In the genomic region with DNA sequence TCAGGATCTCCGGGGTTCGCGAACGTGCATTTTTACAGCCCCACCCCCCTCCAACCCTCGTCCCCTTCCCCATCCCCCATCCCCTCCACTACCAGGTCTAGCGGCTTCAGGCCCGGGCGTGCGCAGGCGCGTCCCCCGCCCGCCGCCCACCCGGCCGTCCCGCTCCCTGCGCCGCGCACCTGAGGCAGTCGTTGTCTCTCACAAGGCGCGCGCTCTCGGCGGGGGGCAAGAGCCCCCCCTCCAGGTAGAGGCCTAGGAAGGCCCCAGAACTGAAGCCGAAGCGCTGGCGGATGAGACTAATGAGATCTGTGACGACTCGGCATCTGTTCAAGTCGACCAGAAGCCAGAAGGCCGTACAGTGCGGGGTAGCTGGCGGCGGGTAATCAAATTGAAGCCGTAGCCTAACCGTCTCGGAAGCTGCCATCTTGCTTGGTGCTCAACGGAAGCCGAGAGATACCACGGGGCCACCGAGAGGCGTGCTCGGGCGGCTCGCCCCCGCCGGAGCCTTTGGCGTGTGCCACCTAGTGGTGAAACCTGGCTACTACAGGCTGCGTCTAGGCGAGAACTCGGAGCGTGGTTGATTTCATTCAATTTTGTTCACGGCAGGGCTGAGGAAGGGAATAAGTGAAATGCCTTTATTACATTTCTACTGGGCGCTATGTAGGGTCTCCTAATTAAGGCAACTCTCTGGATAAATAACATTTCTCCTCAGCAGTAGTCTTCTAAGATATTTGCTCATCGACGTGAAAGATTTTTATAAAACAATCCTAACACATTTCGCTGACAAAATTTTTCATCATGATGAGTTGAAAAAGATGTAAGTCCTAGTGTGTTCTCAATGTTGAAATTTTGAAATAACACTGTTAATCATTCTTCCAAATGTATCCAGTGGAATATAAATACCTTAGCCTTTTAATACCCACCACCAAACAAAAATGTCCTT, we compare ENCODE assay signal across 7 cellular contexts. TPM values are rescaled to one million over a fixed set of nuclear protein-coding genes. Genes with fewer than 3 reads are reported as not detected.
A peak's percentile ranks its signal among the peaks of the same experiment; 100 is the strongest.
DNase-seq lines count a peak whose midpoint lies in the region; ATAC-seq and TF ChIP-seq lines count a peak whose summit lies in the region.

A gene with protein sequence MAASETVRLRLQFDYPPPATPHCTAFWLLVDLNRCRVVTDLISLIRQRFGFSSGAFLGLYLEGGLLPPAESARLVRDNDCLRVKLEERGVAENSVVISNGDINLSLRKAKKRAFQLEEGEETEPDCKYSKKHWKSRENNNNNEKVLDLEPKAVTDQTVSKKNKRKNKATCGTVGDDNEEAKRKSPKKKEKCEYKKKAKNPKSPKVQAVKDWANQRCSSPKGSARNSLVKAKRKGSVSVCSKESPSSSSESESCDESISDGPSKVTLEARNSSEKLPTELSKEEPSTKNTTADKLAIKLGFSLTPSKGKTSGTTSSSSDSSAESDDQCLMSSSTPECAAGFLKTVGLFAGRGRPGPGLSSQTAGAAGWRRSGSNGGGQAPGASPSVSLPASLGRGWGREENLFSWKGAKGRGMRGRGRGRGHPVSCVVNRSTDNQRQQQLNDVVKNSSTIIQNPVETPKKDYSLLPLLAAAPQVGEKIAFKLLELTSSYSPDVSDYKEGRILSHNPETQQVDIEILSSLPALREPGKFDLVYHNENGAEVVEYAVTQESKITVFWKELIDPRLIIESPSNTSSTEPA (minus strand): TSS at position 455 of the 943 bp plus-strand sequence. CDS start 31 bp downstream, at position 424.

- peaks cover 0 to 3% (median 0%) of the 10 kb centered on the region in 4 donors for H3K36me3 ChIP-seq in sigmoid colon

- no peaks in the 10 kb centered on the region for H3K9me3 ChIP-seq in sigmoid colon

- no peak for TF ChIP-seq EP300 in sigmoid colon (IDR thresholded peaks at IDR 0.05)

- DNase-seq in NCI-H2029 treated with DMSO at 0.1 percent for 48 hours (lab: John Stamatoyannopoulos, UW) (peak; percentile 55), T-helper 9 cell (peak; percentile 95), astrocyte of the hippocampus (ENCODE audit: low read depth, low spot score) (peak; percentile 97), hypothalamus (lab: John Stamatoyannopoulos, UW) (peak; percentile 58 to 95 (median 85)), sigmoid colon (peak; percentile 95)

- TF ChIP-seq CTCF in sigmoid colon (IDR thresholded peaks at IDR 0.05) = peak; percentile 97 to 99 (median 98)

- intact Hi-C loops in sigmoid colon (cut with DNase I) = no loop called here

- ATAC-seq in GM18508 (IDR thresholded peaks at IDR 0.05; ENCODE audit: insufficient read depth, unreplicated experiment) (peak; percentile 85), HG03025 (IDR thresholded peaks at IDR 0.05; ENCODE audit: low FRiP score, unreplicated experiment) (peak; percentile 83)

- peak within 1 kb of the TSS; percentile 83 to 93 (median 89) for H3K27ac ChIP-seq in sigmoid colon

- H3K4me1 ChIP-seq in sigmoid colon = peaks cover 0 to 22% (median 14%) of the 10 kb centered on the region in 4 donors

- WGBS in sigmoid colon, 2 donors = 3 to 4% methylated on average over 59 of the region's 59 CpGs

- H3K4me3 ChIP-seq in sigmoid colon = peak within 1 kb of the TSS; percentile 74 to 94 (median 92)

- TF ChIP-seq POLR2A in sigmoid colon (IDR thresholded peaks at IDR 0.05) = no peak

- H3K27me3 ChIP-seq in sigmoid colon = no peaks in the 10 kb centered on the region

RNA-seq across cellular contexts. Expression of the gene that starts here (rescaled TPM):
- total RNA-seq in sigmoid colon = 10 to 100 TPM; 11.8 to 15.1 (median 12.3) TPM
- polyA plus RNA-seq in sigmoid colon = 10 to 100 TPM in 2 of 3 donors, 1 to 10 TPM in 1; 8.3 to 11.4 (median 10.5) TPM

Comparison
In these comparisons a context has a peak if more than half of its experiments do, and no peak if none do; other contexts are left out.
1. Peak in every context shown above with its lines: DNase-seq, ATAC-seq, H3K4me3 ChIP-seq and H3K27ac ChIP-seq.